ENCODE assay signal across 11 cellular contexts in the genomic region with DNA sequence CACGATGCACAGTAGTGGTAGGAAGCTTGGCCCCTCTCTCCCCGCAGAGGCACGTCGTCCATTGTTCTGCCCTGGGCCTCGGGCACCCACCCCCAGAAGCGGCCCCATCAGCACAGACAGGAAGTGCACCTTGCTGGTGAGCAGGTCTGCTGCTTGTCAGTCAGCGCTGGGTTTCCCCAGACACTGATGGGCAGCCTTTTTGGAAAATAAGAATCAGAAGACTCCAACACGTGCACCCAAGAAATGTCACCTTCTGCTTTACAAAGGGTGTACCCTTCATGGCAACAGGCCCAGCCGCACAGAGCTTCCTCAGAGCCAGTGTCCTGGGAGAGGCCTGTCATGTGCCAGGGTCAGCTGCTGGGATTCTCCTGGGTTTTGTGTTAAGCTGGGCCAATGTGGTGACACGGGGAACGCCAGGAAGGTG.
DNase-seq lines count a peak whose midpoint lies in the region; ATAC-seq lines count a peak whose summit lies in the region.
"Had no signal": no experiment of that assay in that cellular context is flagged by ENCODE, and none has a peak within 500 bp of the region (broad histone marks: within the 10 kb centered on the region; RNA-seq: fewer than 3 reads in every experiment).

No MANE protein-coding gene starts in this region.

- ATAC-seq in HG02610 (IDR thresholded peaks at IDR 0.05; ENCODE audit: unreplicated experiment) = peak; percentile 61

- DNase-seq in stimulated activated CD8-positive, alpha-beta memory T cell treated with anti-CD3 and anti-CD28 coated beads, Interleukin-15, amount 100 ng/mL, for 48 hours (ENCODE audit: low read depth in 2 of 2) = peak; percentile 8 to 36
- no peak for DNase-seq in stimulated activated CD8-positive, alpha-beta memory T cell treated with anti-CD3 and anti-CD28 coated beads, Interleukin-4, amount 100 ng/mL, for 48 hours
- DNase-seq in activated CD4-positive, CD25-positive, alpha-beta regulatory T cell treated with anti-CD3 and anti-CD28 coated beads, Interleukin-2, amount 50 U/mL, for 72 hours = peak; percentile 51
- DNase-seq in SW480 (ENCODE audit: low spot score) = no peak
- DNase-seq in GM19238 (ENCODE audit: insufficient read length, low spot score) = no peak
- no peak for DNase-seq in kidney tubule cell (ENCODE audit: low spot score)
- no peak for DNase-seq in NK-92 (lab: John Stamatoyannopoulos, UW; ENCODE audit: unreplicated experiment)
- DNase-seq: C1 segment of cervical spinal cord, occipital lobe, SW 1271 had no signal

Comparison
In these comparisons a context has a peak if more than half of its experiments do, and no peak if none do; other contexts are left out.
1. DNase-seq: peak in stimulated activated CD8-positive, alpha-beta memory T cell treated with anti-CD3 and anti-CD28 coated beads, Interleukin-15, amount 100 ng/mL, for 48 hours (2 of 2) and activated CD4-positive, CD25-positive, alpha-beta regulatory T cell treated with anti-CD3 and anti-CD28 coated beads, Interleukin-2, amount 50 U/mL, for 72 hours (single experiment); none in stimulated activated CD8-positive, alpha-beta memory T cell treated with anti-CD3 and anti-CD28 coated beads, Interleukin-4, amount 100 ng/mL, for 48 hours (single experiment), SW480 (single experiment), GM19238 (single experiment), kidney tubule cell (single experiment) and NK-92 (single experiment).